Comparison of ENCODE assay signal across 16 cellular contexts in the genomic region with DNA sequence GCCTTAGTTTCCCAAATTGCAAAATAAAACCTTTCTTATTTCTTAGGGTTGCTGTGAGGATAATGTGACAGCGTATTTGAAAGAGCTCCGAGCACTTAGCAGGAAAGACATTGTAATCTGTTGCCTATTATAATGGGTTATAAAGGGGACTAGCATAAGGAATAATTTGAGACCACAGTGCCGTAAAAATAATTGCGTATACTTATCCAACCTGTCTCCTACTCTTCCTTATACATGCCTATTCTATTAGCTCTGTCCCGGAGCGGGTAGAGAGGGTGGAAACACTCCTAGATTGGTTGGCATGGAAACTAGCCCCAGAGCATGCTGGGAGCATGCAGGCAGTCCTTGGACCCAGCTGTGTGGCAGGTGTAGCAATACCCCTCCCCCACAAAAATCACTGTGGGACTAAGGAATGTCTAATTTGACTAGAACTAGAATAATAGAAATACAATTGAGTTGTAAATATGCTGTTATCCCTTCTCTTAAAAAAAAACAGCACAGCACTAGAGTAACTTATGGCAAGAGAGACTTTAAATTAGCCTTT.
DNase-seq lines count a peak whose midpoint lies in the region; ATAC-seq, FAIRE-seq and TF ChIP-seq lines count a peak whose summit lies in the region.
"Had no signal": no experiment of that assay in that cellular context is flagged by ENCODE, and none has a peak within 500 bp of the region (broad histone marks: within the 10 kb centered on the region; RNA-seq: fewer than 3 reads in every experiment).

No MANE protein-coding gene starts in this region.

- no TSS peak for BruUV-seq in HepG2 (replicated peaks; lab: Mats Ljungman, UMichigan)

- POLR2A ChIA-PET in HepG2 (lab: Yijun Ruan, JAX) = no interaction called here
- POLR2A ChIA-PET in CD4-positive, alpha-beta T cell (lab: Charles Lee) = no interaction called here

- H3K79me2 ChIP-seq in HepG2 (ENCODE audit: insufficient read depth, low read length) = no peaks in the 10 kb centered on the region

- no peak overlapping the region for H3K4me3 ChIP-seq in HepG2 (replicated peaks in 1 of 3; ENCODE audit: insufficient read depth in 1 of 3, low read depth in 2 of 3, low read length in 3 of 3)
- H3K4me3 ChIP-seq in right lobe of liver = no peak overlapping the region
- H3K4me3 ChIP-seq: HAP-1, heart left ventricle, left lung had no signal

- no peak for TF ChIP-seq CTCF in HepG2 (CRISPR knock-in tag; IDR thresholded peaks at IDR 0.05)
- no peak for TF ChIP-seq CTCF in right lobe of liver (IDR thresholded peaks at IDR 0.05)
- TF ChIP-seq CTCF in CD4-positive, alpha-beta T cell (IDR thresholded peaks at IDR 0.05) = no peak

- H3K27me3 Mint-ChIP-seq in CD4-positive, alpha-beta T cell = peaks cover 23% of the 10 kb centered on the region

- ATAC-seq in HepG2 = no peak; the same call in 2 of the 3 replicates
- no peak for ATAC-seq in right lobe of liver
- ATAC-seq in HG02885 (IDR thresholded peaks at IDR 0.05; ENCODE audit: poor library complexity, unreplicated experiment) = no peak
- no peak for ATAC-seq in CD4-positive, alpha-beta T cell (ENCODE audit: poor library complexity)
- ATAC-seq: heart left ventricle, left lung had no signal

- no peak for DNase-seq in HepG2 (ENCODE audit: low spot score)
- no peak for DNase-seq in right lobe of liver
- peak; percentile 87 for DNase-seq in NCI-H748 treated with DMSO at 0.1 percent for 48 hours (lab: John Stamatoyannopoulos, UW)
- peak; percentile 3 for DNase-seq in midbrain (lab: John Stamatoyannopoulos, UW)
- no peak for DNase-seq in middle frontal gyrus (ENCODE audit: extremely low spot score, low spot score)
- DNase-seq in globus pallidus (ENCODE audit: low spot score) = no peak
- no peak for DNase-seq in CD4-positive, alpha-beta T cell
- DNase-seq: activated CD4-positive, alpha-beta memory T cell treated with anti-CD3 and anti-CD28 coated beads for 36 hours; activated gamma-delta T cell treated with Interleukin-2 at 50 U/mL for 16 hours; heart left ventricle; left lung had no signal

- H3K27ac ChIP-seq in HepG2 (ENCODE audit: extremely low read length, insufficient read depth, low read length) = no peak overlapping the region
- H3K27ac ChIP-seq in right lobe of liver = no peak overlapping the region
- H3K27ac ChIP-seq in CD4-positive, alpha-beta T cell (ENCODE audit: low read depth, low read length) = no peak overlapping the region
- H3K27ac ChIP-seq: heart left ventricle, left lung had no signal

- no peaks in the 10 kb centered on the region for H3K9me3 Mint-ChIP-seq in CD4-positive, alpha-beta T cell
- H3K9me3 Mint-ChIP-seq: activated CD4-positive, alpha-beta memory T cell treated with anti-CD3 and anti-CD28 coated beads for 36 hours had no signal

- no peaks in the 10 kb centered on the region for H3K36me3 Mint-ChIP-seq in CD4-positive, alpha-beta T cell (ENCODE audit: low read depth)
- H3K36me3 Mint-ChIP-seq: activated CD4-positive, alpha-beta memory T cell treated with anti-CD3 and anti-CD28 coated beads for 36 hours had no signal

- WGBS in HepG2 (ENCODE audit: low lambda C conversion rate) = 34% methylated on average over 6 of the region's 6 CpGs
- 75% methylated on average over 6 of the region's 6 CpGs for WGBS in right lobe of liver (ENCODE audit: insufficient coverage, low coverage, low lambda C conversion rate, missing lambda C conversion rate)

- H3K36me3 ChIP-seq in HepG2 (replicated peaks in 1 of 2; ENCODE audit: control insufficient read depth in 1 of 2, insufficient read depth in 2 of 2, low read length in 2 of 2) = no peaks in the 10 kb centered on the region
- no peaks in the 10 kb centered on the region for H3K36me3 ChIP-seq in right lobe of liver
- H3K36me3 ChIP-seq: HAP-1, heart left ventricle, left lung had no signal

- TF ChIP-seq EP300 in HepG2 (IDR thresholded peaks at IDR 0.05; ENCODE audit: low read depth in 2 of 2, low read length in 2 of 2) (no peak), HepG2 (CRISPR knock-in tag; IDR thresholded peaks at IDR 0.05; ENCODE audit: borderline replicate concordance) (no peak)

- TF ChIP-seq POLR2A in HepG2 (IDR thresholded peaks at IDR 0.05; ENCODE audit: insufficient read depth in 1 of 2, low read depth in 2 of 2, low read length in 2 of 2) (no peak), right lobe of liver (IDR thresholded peaks at IDR 0.05) (no peak)

- no peaks in the 10 kb centered on the region for H4K20me1 ChIP-seq in HepG2 (ENCODE audit: insufficient read depth, low read length)

- no peak overlapping the region for H3K4me2 ChIP-seq in HepG2 (ENCODE audit: low read depth, low read length)

- H3K4me3 Mint-ChIP-seq in CD4-positive, alpha-beta T cell = no peak overlapping the region
- H3K4me3 Mint-ChIP-seq: activated CD4-positive, alpha-beta memory T cell treated with anti-CD3 and anti-CD28 coated beads for 36 hours had no signal

- H2AFZ ChIP-seq in HepG2 (ENCODE audit: low read length) = no peak overlapping the region

- H3K4me1 Mint-ChIP-seq in CD4-positive, alpha-beta T cell (ENCODE audit: low read depth) = no peaks in the 10 kb centered on the region

- in situ Hi-C loops in HepG2 (cut with HindIII; ENCODE audit: extremely low pct_ligation_motif_present, low pct_unique_long_range_greater_than_20kb) = no loop called here

- no peak overlapping the region for H3K9ac ChIP-seq in HepG2 (ENCODE audit: insufficient read depth, low read depth, low read length)

- no peaks in the 10 kb centered on the region for H3K27me3 ChIP-seq in HepG2 (ENCODE audit: control insufficient read depth in 1 of 2, insufficient read depth in 2 of 2, low read length in 2 of 2)
- no peaks in the 10 kb centered on the region for H3K27me3 ChIP-seq in right lobe of liver
- peaks cover 9% of the 10 kb centered on the region for H3K27me3 ChIP-seq in CD4-positive, alpha-beta T cell (ENCODE audit: control insufficient read depth, insufficient read depth, low read length)
- H3K27me3 ChIP-seq: left lung had no signal

- no peak for TF ChIP-seq RAD21 in HepG2 (CRISPR knock-in tag; IDR thresholded peaks at IDR 0.05)

- CTCF ChIA-PET in HepG2 (lab: Yijun Ruan, JAX; ENCODE audit: low intra/inter-chr PET ratio, low total read pairs) = no interaction called here
- CTCF ChIA-PET in CD4-positive, alpha-beta T cell (lab: Charles Lee) = no interaction called here

- H3K9me3 ChIP-seq in HepG2 (ENCODE audit: low read length) (no peaks in the 10 kb centered on the region), right lobe of liver (no peaks in the 10 kb centered on the region)
- no peaks in the 10 kb centered on the region for H3K9me3 ChIP-seq in CD4-positive, alpha-beta T cell (ENCODE audit: control insufficient read depth, low read length)
- H3K9me3 ChIP-seq: HAP-1, heart left ventricle, left lung had no signal

- no peak for FAIRE-seq in HepG2 (lab: Jason Lieb, UNC)
- FAIRE-seq: bronchial epithelial cell, endometrium, RCC 7860 had no signal

- intact Hi-C loops in HepG2 (cut with micrococcal nuclease; ENCODE audit: unreplicated experiment) = no loop called here
- intact Hi-C loops in right lobe of liver (cut with DNase I) = no loop called here
- intact Hi-C loops in CD4-positive, alpha-beta T cell (cut with DNase I, micrococcal nuclease) = no loop called here

- H3K4me1 ChIP-seq in HepG2 (ENCODE audit: insufficient read depth, low read length) (no peaks in the 10 kb centered on the region), right lobe of liver (no peaks in the 10 kb centered on the region)
- H3K4me1 ChIP-seq: HAP-1, heart left ventricle, left lung had no signal

- H3K27ac Mint-ChIP-seq in CD4-positive, alpha-beta T cell = no peak overlapping the region
- H3K27ac Mint-ChIP-seq: activated CD4-positive, alpha-beta memory T cell treated with anti-CD3 and anti-CD28 coated beads for 36 hours had no signal

TF ChIP-seq in HepG2, 621 proteins besides CTCF, POLR2A, EP300 and RAD21 (continues in another document):
- TF ChIP-seq PCBP2 (optimal IDR thresholded peaks at IDR 0.05; ENCODE audit: low read depth, low read length, poor library complexity, severe bottlenecking) (no peak), DNMT3B (CRISPR knock-in tag; conservative IDR thresholded peaks at IDR 0.05) (no peak), IRF2 (CRISPR knock-in tag; IDR thresholded peaks at IDR 0.05) (no peak), SNAI1 (CRISPR knock-in tag; IDR thresholded peaks at IDR 0.05; ENCODE audit: borderline replicate concordance) (no peak), ZNF558 (CRISPR knock-in tag; IDR thresholded peaks at IDR 0.05; ENCODE audit: borderline replicate concordance) (no peak)
- TF ChIP-seq, protein P1, sequence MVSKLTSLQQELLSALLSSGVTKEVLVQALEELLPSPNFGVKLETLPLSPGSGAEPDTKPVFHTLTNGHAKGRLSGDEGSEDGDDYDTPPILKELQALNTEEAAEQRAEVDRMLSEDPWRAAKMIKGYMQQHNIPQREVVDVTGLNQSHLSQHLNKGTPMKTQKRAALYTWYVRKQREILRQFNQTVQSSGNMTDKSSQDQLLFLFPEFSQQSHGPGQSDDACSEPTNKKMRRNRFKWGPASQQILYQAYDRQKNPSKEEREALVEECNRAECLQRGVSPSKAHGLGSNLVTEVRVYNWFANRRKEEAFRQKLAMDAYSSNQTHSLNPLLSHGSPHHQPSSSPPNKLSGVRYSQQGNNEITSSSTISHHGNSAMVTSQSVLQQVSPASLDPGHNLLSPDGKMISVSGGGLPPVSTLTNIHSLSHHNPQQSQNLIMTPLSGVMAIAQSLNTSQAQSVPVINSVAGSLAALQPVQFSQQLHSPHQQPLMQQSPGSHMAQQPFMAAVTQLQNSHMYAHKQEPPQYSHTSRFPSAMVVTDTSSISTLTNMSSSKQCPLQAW (CRISPR knock-in tag; IDR thresholded peaks at IDR 0.05) = no peak
- TF ChIP-seq, protein P2, sequence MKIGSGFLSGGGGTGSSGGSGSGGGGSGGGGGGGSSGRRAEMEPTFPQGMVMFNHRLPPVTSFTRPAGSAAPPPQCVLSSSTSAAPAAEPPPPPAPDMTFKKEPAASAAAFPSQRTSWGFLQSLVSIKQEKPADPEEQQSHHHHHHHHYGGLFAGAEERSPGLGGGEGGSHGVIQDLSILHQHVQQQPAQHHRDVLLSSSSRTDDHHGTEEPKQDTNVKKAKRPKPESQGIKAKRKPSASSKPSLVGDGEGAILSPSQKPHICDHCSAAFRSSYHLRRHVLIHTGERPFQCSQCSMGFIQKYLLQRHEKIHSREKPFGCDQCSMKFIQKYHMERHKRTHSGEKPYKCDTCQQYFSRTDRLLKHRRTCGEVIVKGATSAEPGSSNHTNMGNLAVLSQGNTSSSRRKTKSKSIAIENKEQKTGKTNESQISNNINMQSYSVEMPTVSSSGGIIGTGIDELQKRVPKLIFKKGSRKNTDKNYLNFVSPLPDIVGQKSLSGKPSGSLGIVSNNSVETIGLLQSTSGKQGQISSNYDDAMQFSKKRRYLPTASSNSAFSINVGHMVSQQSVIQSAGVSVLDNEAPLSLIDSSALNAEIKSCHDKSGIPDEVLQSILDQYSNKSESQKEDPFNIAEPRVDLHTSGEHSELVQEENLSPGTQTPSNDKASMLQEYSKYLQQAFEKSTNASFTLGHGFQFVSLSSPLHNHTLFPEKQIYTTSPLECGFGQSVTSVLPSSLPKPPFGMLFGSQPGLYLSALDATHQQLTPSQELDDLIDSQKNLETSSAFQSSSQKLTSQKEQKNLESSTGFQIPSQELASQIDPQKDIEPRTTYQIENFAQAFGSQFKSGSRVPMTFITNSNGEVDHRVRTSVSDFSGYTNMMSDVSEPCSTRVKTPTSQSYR (CRISPR knock-in tag; IDR thresholded peaks at IDR 0.05; ENCODE audit: borderline replicate concordance) = 0 out of 2 replicates have a peak, but pooled peaks have one; percentile 56

Comparison
In these comparisons a context has a peak if more than half of its experiments do, and no peak if none do; other contexts are left out.
1. DNase-seq: peak in NCI-H748 treated with DMSO at 0.1 percent for 48 hours (single experiment) and midbrain (single experiment); none in HepG2 (single experiment), right lobe of liver (0 of 3), middle frontal gyrus (single experiment), globus pallidus (single experiment) and CD4-positive, alpha-beta T cell (0 of 10).